Comparison of ENCODE assay signal across 24 cellular contexts in the genomic region with DNA sequence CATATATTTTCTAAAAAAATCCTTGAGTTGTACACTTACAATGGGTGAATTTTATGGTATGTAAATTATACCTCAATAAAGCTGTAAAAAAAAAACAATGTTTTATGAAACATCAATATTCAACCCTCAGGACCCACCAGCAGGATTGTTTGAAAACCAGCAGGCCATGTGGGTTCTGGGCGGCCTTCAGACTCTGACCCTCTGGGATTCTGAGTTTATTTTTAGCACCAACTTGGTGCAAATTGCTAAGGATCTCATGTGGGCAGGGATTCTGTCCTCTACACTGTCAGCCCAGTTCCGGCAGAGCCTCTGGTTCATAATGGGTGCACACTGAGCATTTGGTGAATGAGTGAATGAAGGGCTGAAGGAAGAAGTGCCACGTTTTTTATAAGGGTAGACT.
"Had no signal": no experiment of that assay in that cellular context is flagged by ENCODE, and none has a peak within 500 bp of the region (broad histone marks: within the 10 kb centered on the region; RNA-seq: fewer than 3 reads in every experiment).

No MANE protein-coding gene starts in this region.

- H3K36me3 ChIP-seq: esophagus squamous epithelium, gastroesophageal sphincter, left ventricle myocardium inferior, spleen, tibial nerve had no signal

- FAIRE-seq: keratinocyte had no signal

- H2AFZ ChIP-seq: parathyroid adenoma had no signal

- H3K4me1 ChIP-seq: esophagus squamous epithelium, gastroesophageal sphincter, psoas muscle, testis had no signal

- DNase-seq: effector memory CD8-positive, alpha-beta T cell; esophagus squamous epithelium; foreskin fibroblast; glutamatergic neuron; immature natural killer cell; left ventricle myocardium inferior; mesenchymal stem cell; midbrain; naive thymus-derived CD4-positive, alpha-beta T cell; nephron progenitor cell; psoas muscle; retina; spleen; stimulated activated CD4-positive, alpha-beta T cell treated with anti-CD3 and anti-CD28 coated beads, Interleukin-15, amount 100 ng/mL, for 24 hours; stimulated activated CD4-positive, alpha-beta T cell treated with anti-CD3 and anti-CD28 coated beads, Interleukin-1b, Interleukin-23, amount 100 ng/mL, for 48 hours; stimulated activated CD4-positive, alpha-beta T cell treated with anti-CD3 and anti-CD28 coated beads, Interleukin-4, amount 100 ng/mL, for 24 hours; testis had no signal

- H3K4me3 ChIP-seq: esophagus squamous epithelium, gastroesophageal sphincter, left ventricle myocardium inferior, lung, psoas muscle, spleen, testis, tibial nerve had no signal

- H3K9me3 ChIP-seq: esophagus squamous epithelium, gastroesophageal sphincter, left ventricle myocardium inferior, psoas muscle, spleen, testis, tibial nerve had no signal

- H3K27me3 ChIP-seq: esophagus squamous epithelium, gastroesophageal sphincter, spleen, testis, tibial nerve had no signal

- H3K79me2 ChIP-seq: parathyroid adenoma had no signal

- H3K27ac ChIP-seq: esophagus squamous epithelium, gastroesophageal sphincter, left ventricle myocardium inferior, parathyroid adenoma, psoas muscle, spleen, testis, tibial nerve had no signal

- H3K9ac ChIP-seq: parathyroid adenoma had no signal

- ATAC-seq: effector memory CD8-positive, alpha-beta T cell; gastroesophageal sphincter; naive thymus-derived CD4-positive, alpha-beta T cell; psoas muscle; sciatic nerve; stimulated activated memory B cell treated with anti-CD40 and anti-IgM and Interleukin-4, amounts not matched to agents 10 μg/mL and 1 μg/mL and 100 μg/mL, for 72 hours had no signal
